In the genomic region with DNA sequence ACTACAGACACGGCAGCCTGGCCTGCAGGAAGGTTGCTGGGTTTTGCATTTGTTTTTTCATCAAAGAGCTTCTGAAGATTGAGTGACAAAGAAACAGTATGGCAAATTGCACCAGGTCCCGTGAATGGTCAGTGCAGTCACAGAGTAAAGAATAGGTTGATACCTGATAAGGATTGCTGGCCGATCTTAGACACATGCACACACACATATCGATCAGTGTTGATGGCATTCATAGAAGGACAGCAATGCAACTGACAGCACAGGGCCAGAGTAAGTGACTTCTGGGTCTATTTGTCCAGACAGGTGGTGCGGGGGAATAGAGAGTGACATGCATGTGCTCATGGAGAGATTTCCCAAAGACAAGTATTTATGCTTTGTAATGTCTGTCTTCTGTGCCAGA, we compare ENCODE assay signal across 1 cellular context.
TF ChIP-seq lines count a peak whose summit lies in the region.

No MANE protein-coding gene starts in this region.

TF ChIP-seq in GM23338, 12 proteins besides CTCF, POLR2A, EP300 and RAD21 (continued from another document):
- TF ChIP-seq, protein P1, sequence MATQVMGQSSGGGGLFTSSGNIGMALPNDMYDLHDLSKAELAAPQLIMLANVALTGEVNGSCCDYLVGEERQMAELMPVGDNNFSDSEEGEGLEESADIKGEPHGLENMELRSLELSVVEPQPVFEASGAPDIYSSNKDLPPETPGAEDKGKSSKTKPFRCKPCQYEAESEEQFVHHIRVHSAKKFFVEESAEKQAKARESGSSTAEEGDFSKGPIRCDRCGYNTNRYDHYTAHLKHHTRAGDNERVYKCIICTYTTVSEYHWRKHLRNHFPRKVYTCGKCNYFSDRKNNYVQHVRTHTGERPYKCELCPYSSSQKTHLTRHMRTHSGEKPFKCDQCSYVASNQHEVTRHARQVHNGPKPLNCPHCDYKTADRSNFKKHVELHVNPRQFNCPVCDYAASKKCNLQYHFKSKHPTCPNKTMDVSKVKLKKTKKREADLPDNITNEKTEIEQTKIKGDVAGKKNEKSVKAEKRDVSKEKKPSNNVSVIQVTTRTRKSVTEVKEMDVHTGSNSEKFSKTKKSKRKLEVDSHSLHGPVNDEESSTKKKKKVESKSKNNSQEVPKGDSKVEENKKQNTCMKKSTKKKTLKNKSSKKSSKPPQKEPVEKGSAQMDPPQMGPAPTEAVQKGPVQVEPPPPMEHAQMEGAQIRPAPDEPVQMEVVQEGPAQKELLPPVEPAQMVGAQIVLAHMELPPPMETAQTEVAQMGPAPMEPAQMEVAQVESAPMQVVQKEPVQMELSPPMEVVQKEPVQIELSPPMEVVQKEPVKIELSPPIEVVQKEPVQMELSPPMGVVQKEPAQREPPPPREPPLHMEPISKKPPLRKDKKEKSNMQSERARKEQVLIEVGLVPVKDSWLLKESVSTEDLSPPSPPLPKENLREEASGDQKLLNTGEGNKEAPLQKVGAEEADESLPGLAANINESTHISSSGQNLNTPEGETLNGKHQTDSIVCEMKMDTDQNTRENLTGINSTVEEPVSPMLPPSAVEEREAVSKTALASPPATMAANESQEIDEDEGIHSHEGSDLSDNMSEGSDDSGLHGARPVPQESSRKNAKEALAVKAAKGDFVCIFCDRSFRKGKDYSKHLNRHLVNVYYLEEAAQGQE (IDR thresholded peaks at IDR 0.05; ENCODE audit: unreplicated experiment) = no peak
- TF ChIP-seq, protein P2, sequence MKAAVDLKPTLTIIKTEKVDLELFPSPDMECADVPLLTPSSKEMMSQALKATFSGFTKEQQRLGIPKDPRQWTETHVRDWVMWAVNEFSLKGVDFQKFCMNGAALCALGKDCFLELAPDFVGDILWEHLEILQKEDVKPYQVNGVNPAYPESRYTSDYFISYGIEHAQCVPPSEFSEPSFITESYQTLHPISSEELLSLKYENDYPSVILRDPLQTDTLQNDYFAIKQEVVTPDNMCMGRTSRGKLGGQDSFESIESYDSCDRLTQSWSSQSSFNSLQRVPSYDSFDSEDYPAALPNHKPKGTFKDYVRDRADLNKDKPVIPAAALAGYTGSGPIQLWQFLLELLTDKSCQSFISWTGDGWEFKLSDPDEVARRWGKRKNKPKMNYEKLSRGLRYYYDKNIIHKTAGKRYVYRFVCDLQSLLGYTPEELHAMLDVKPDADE (IDR thresholded peaks at IDR 0.05) = no peak
- TF ChIP-seq STAT1 (IDR thresholded peaks at IDR 0.05; ENCODE audit: unreplicated experiment) (no peak), EZH2 (IDR thresholded peaks at IDR 0.05; ENCODE audit: low read depth, unreplicated experiment) (no peak), ZNF114 (CRISPR knock-in tag; IDR thresholded peaks at IDR 0.05) (no peak)
